29 cellular contexts compared by ENCODE assay signal in genomic region chr11:119194811-119195210, GRCh38. TPM values are rescaled to one million over a fixed set of nuclear protein-coding genes. Genes with fewer than 3 reads are reported as not detected.
"Had no signal": no experiment of that assay in that cellular context is flagged by ENCODE, and none has a peak within 500 bp of the region (broad histone marks: within the 10 kb centered on the region; RNA-seq: fewer than 3 reads in every experiment).

No MANE protein-coding gene starts in this region.

- H3K27me3 ChIP-seq: brain microvascular endothelial cell, cardiac muscle cell, Peyer's patch, SJSA1 had no signal

- H3K4me3 Mint-ChIP-seq: activated CD4-positive, alpha-beta memory T cell treated with anti-CD3 and anti-CD28 coated beads, Interleukin-2, amount 10 ng/mL, durations not matched to agents 7 days and 5 days; activated naive CD8-positive, alpha-beta T cell; T-helper 1 cell treated with Interleukin-12 subunit alpha and Interleukin-12 subunit beta and Interleukin-4 antibody, amounts not matched to agents 30 μg/mL and 1 μg/mL, for 36 hours had no signal

- H3K27ac Mint-ChIP-seq: activated CD4-positive, alpha-beta memory T cell treated with anti-CD3 and anti-CD28 coated beads, Interleukin-2, amount 10 ng/mL, durations not matched to agents 7 days and 5 days; activated naive CD8-positive, alpha-beta T cell; T-helper 1 cell treated with Interleukin-12 subunit alpha and Interleukin-12 subunit beta and Interleukin-4 antibody, amounts not matched to agents 30 μg/mL and 1 μg/mL, for 36 hours; WTC11 had no signal

- H3K9ac ChIP-seq: KMS-11 had no signal

- H3K36me3 Mint-ChIP-seq: activated naive CD8-positive, alpha-beta T cell; WTC11 had no signal

- H3K36me3 ChIP-seq: brain microvascular endothelial cell, cardiac muscle cell, Peyer's patch, SJSA1 had no signal

- H3K27ac ChIP-seq: brain microvascular endothelial cell, cardiac muscle cell, KMS-11, Peyer's patch, RWPE1, SJSA1 had no signal

- H3K4me1 ChIP-seq: Peyer's patch, SJSA1 had no signal

- H3K4me2 ChIP-seq: KMS-11 had no signal

- H3K9me3 Mint-ChIP-seq: activated CD4-positive, alpha-beta memory T cell treated with anti-CD3 and anti-CD28 coated beads, Interleukin-2, amount 10 ng/mL, durations not matched to agents 7 days and 5 days; T-helper 1 cell treated with Interleukin-12 subunit alpha and Interleukin-12 subunit beta and Interleukin-4 antibody, amounts not matched to agents 30 μg/mL and 1 μg/mL, for 36 hours; WTC11 had no signal

- H3K27me3 Mint-ChIP-seq: activated naive CD8-positive, alpha-beta T cell had no signal

- H3K4me3 ChIP-seq: cardiac muscle cell, Peyer's patch, SJSA1 had no signal

- H3K9me3 ChIP-seq: Peyer's patch, SJSA1 had no signal

- DNase-seq: activated CD4-positive, alpha-beta memory T cell treated with anti-CD3 and anti-CD28 coated beads, Interleukin-2, amount 10 ng/mL, durations not matched to agents 7 days and 5 days; activated CD4-positive, alpha-beta T cell treated with anti-CD3 and anti-CD28 coated beads for 48 hours; activated CD4-positive, CD25-positive, alpha-beta regulatory T cell treated with anti-CD3 and anti-CD28 coated beads, Interleukin-2, amount 50 U/mL, for 72 hours; activated CD8-positive, alpha-beta memory T cell treated with anti-CD3 and anti-CD28 coated beads, Interleukin-2, amount 50 U/mL, for 48 hours; activated naive CD4-positive, alpha-beta T cell; activated T-cell treated with anti-CD3 and anti-CD28 coated beads, Interleukin-2, amount 50 U/mL, for 1 hour; amygdala; brain microvascular endothelial cell; cerebellar nuclear complex; NCI-H1092; NCI-H1417; NCI-H1694; NCI-H2029; NCI-H2107; NCI-H2171 treated with DMSO at 0.1 percent for 48 hours; NCI-H510A treated with DMSO at 0.1 percent for 48 hours; NCI-H69; NK-92 treated with Interleukin-12 subunit alpha and Interleukin-12 subunit beta, amount 100 ng/mL, for 24 hours; SHP77; SW 1271 had no signal

RNA-seq across cellular contexts. Expression of gene NHERF4, which starts 9.5 kb away (rescaled TPM):
- total RNA-seq: MCF 10A, SJSA1 had no signal

RNA-seq across cellular contexts. Expression of gene ABCG4, which starts 46.0 kb away (rescaled TPM):
- total RNA-seq: activated CD4-positive, alpha-beta memory T cell treated with anti-CD3 and anti-CD28 coated beads, Interleukin-2, amount 10 ng/mL, durations not matched to agents 7 days and 5 days; MCF 10A; Peyer's patch had no signal
